Comparison of ENCODE assay signal across 8 cellular contexts in the genomic region with DNA sequence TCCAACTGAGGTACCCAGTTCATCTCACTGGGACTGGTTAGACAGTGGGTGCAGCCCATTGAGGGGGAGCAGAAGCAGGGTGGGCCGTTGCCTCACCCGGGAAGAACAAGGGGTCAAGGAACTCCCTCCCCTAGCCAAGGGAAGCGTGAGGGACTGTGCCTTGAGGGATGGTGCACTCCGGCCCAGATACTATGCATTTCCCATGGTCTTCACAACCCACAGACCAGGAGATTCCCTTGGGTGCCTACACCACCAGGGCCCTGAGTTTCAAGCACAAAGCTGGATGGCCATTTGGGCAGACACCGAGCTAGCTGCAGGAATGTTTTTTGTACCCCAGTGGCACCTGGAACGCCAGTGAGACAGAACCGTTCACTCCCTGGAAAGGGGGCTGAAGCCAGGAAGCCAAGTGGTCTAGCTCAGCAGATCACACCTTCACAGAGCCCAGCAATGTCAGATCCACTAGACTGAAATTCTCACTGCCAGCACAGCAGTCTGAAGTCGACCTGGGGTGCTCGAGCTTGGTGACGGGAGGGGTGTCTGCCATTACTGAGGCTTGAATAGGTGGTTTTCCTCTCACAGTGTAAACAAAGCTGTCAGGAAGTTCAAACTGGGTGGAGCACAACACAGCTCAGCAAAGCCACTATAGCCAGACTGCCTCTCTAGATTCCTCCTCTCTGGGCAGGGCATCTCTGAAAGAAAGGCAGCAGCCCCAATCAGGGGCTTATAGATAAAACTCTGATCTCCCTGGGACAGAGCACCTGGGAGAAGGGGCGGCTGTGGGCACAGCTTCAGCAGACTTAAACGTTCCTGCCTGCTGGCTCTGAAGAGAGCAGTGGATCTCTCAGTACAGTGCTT. TPM values are rescaled to one million over a fixed set of nuclear protein-coding genes. Genes with fewer than 3 reads are reported as not detected.
DNase-seq lines count a peak whose midpoint lies in the region; ATAC-seq and TF ChIP-seq lines count a peak whose summit lies in the region.
"Not testable (repeated sequence)": the region's sequence is repeated elsewhere in the genome, so short reads cannot be mapped to it uniquely, and the experiment has no call there.

No MANE protein-coding gene starts in this region.

- not testable (repeated sequence) for H3K4me1 ChIP-seq in mucosa of descending colon (ENCODE audit: low read depth)

- peak overlapping the region; percentile 69 to 90 (median 83) for H3K27ac Mint-ChIP-seq in CD14-positive monocyte
- H3K27ac Mint-ChIP-seq in T-helper 1 cell treated with Interleukin-12 subunit alpha and Interleukin-12 subunit beta and Interleukin-4 antibody, amounts not matched to agents 30 μg/mL and 1 μg/mL, for 36 hours, result peak overlapping the region; percentile 65
- peak overlapping the region; percentile 59 for H3K27ac Mint-ChIP-seq in activated CD8-positive, alpha-beta memory T cell treated with anti-CD3 and anti-CD28 coated beads, Interleukin-2, amount 10 ng/mL, durations not matched to agents 7 days and 5 days
- peak overlapping the region; percentile 78 to 85 for H3K27ac Mint-ChIP-seq in effector memory CD8-positive, alpha-beta T cell
- H3K27ac Mint-ChIP-seq in stimulated activated effector memory CD8-positive, alpha-beta T cell treated with anti-CD3 and anti-CD28 coated beads, Interleukin-12 subunit alpha, Interleukin-12 subunit beta, amount 100 ng/mL, for 72 hours, result peak overlapping the region; percentile 79

- TF ChIP-seq CTCF in CD14-positive monocyte (IDR thresholded peaks at IDR 0.05); mucosa of descending colon (IDR thresholded peaks at IDR 0.05): not testable (repeated sequence)

- DNase-seq in CD14-positive monocyte (ENCODE audit: low spot score); effector memory CD8-positive, alpha-beta T cell; stimulated activated effector memory CD8-positive, alpha-beta T cell treated with anti-CD3 and anti-CD28 coated beads, Interleukin-12 subunit alpha, Interleukin-12 subunit beta, amount 100 ng/mL, for 72 hours (ENCODE audit: low spot score in 2 of 2): not testable (repeated sequence)
- DNase-seq in DMS53 treated with DMSO at 0.1 percent for 48 hours (lab: John Stamatoyannopoulos, UW; ENCODE audit: unreplicated experiment), result peak; percentile 22
- DNase-seq in NCI-H2107 treated with DMSO at 0.1 percent for 48 hours (lab: John Stamatoyannopoulos, UW; ENCODE audit: unreplicated experiment), result peak; percentile 5
- DNase-seq in activated CD8-positive, alpha-beta memory T cell treated with anti-CD3 and anti-CD28 coated beads, Interleukin-2, amount 10 ng/mL, durations not matched to agents 7 days and 5 days, result peak; percentile 40
- DNase-seq in mucosa of descending colon, result peak in 2 of 3 donors; percentile 22 to 33

- H3K36me3 Mint-ChIP-seq in CD14-positive monocyte, result peaks cover 12 to 18% of the 10 kb centered on the region in 2 donors
- not testable (repeated sequence) for H3K36me3 Mint-ChIP-seq in T-helper 1 cell treated with Interleukin-12 subunit alpha and Interleukin-12 subunit beta and Interleukin-4 antibody, amounts not matched to agents 30 μg/mL and 1 μg/mL, for 36 hours (ENCODE audit: low read depth); activated CD8-positive, alpha-beta memory T cell treated with anti-CD3 and anti-CD28 coated beads, Interleukin-2, amount 10 ng/mL, durations not matched to agents 7 days and 5 days; effector memory CD8-positive, alpha-beta T cell (ENCODE audit: insufficient read depth); stimulated activated effector memory CD8-positive, alpha-beta T cell treated with anti-CD3 and anti-CD28 coated beads, Interleukin-12 subunit alpha, Interleukin-12 subunit beta, amount 100 ng/mL, for 72 hours

- H3K4me3 Mint-ChIP-seq in CD14-positive monocyte, result peak overlapping the region; percentile 38 to 83
- H3K4me3 Mint-ChIP-seq in T-helper 1 cell treated with Interleukin-12 subunit alpha and Interleukin-12 subunit beta and Interleukin-4 antibody, amounts not matched to agents 30 μg/mL and 1 μg/mL, for 36 hours, result peak overlapping the region; percentile 27
- not testable (repeated sequence) for H3K4me3 Mint-ChIP-seq in activated CD8-positive, alpha-beta memory T cell treated with anti-CD3 and anti-CD28 coated beads, Interleukin-2, amount 10 ng/mL, durations not matched to agents 7 days and 5 days; stimulated activated effector memory CD8-positive, alpha-beta T cell treated with anti-CD3 and anti-CD28 coated beads, Interleukin-12 subunit alpha, Interleukin-12 subunit beta, amount 100 ng/mL, for 72 hours
- H3K4me3 Mint-ChIP-seq in effector memory CD8-positive, alpha-beta T cell, result peak overlapping the region; percentile 51 to 61

- intact Hi-C loops in CD14-positive monocyte (cut with micrococcal nuclease); mucosa of descending colon (cut with DNase I, micrococcal nuclease): not testable (repeated sequence)

- not testable (repeated sequence) for H3K27me3 Mint-ChIP-seq in CD14-positive monocyte (ENCODE audit: low read depth in 3 of 3); activated CD8-positive, alpha-beta memory T cell treated with anti-CD3 and anti-CD28 coated beads, Interleukin-2, amount 10 ng/mL, durations not matched to agents 7 days and 5 days
- H3K27me3 Mint-ChIP-seq in T-helper 1 cell treated with Interleukin-12 subunit alpha and Interleukin-12 subunit beta and Interleukin-4 antibody, amounts not matched to agents 30 μg/mL and 1 μg/mL, for 36 hours (ENCODE audit: low read depth), result peaks cover 20% of the 10 kb centered on the region
- H3K27me3 Mint-ChIP-seq in effector memory CD8-positive, alpha-beta T cell, result peaks cover 10 to 11% of the 10 kb centered on the region in 2 donors

- not testable (repeated sequence) for H3K9me3 ChIP-seq in mucosa of descending colon

- H3K4me1 Mint-ChIP-seq in CD14-positive monocyte, result peaks cover 39% of the 10 kb centered on the region
- peaks cover 17% of the 10 kb centered on the region for H3K4me1 Mint-ChIP-seq in T-helper 1 cell treated with Interleukin-12 subunit alpha and Interleukin-12 subunit beta and Interleukin-4 antibody, amounts not matched to agents 30 μg/mL and 1 μg/mL, for 36 hours (ENCODE audit: low read depth)
- peaks cover 10% of the 10 kb centered on the region for H3K4me1 Mint-ChIP-seq in activated CD8-positive, alpha-beta memory T cell treated with anti-CD3 and anti-CD28 coated beads, Interleukin-2, amount 10 ng/mL, durations not matched to agents 7 days and 5 days
- not testable (repeated sequence) for H3K4me1 Mint-ChIP-seq in effector memory CD8-positive, alpha-beta T cell (ENCODE audit: low read depth in 2 of 2)
- H3K4me1 Mint-ChIP-seq in stimulated activated effector memory CD8-positive, alpha-beta T cell treated with anti-CD3 and anti-CD28 coated beads, Interleukin-12 subunit alpha, Interleukin-12 subunit beta, amount 100 ng/mL, for 72 hours, result peaks cover 14% of the 10 kb centered on the region

- CTCF ChIA-PET in activated CD8-positive, alpha-beta memory T cell treated with anti-CD3 and anti-CD28 coated beads, Interleukin-2, amount 10 ng/mL, durations not matched to agents 7 days and 5 days (lab: Charles Lee), result not testable (repeated sequence)

- H3K36me3 ChIP-seq in mucosa of descending colon (ENCODE audit: low read depth), result not testable (repeated sequence)

- H3K4me3 ChIP-seq in mucosa of descending colon, result not testable (repeated sequence)

- H3K9me3 Mint-ChIP-seq in CD14-positive monocyte, result peaks cover 24 to 40% (median 35%) of the 10 kb centered on the region in 7 donors
- H3K9me3 Mint-ChIP-seq in T-helper 1 cell treated with Interleukin-12 subunit alpha and Interleukin-12 subunit beta and Interleukin-4 antibody, amounts not matched to agents 30 μg/mL and 1 μg/mL, for 36 hours, result peaks cover 21% of the 10 kb centered on the region
- not testable (repeated sequence) for H3K9me3 Mint-ChIP-seq in activated CD8-positive, alpha-beta memory T cell treated with anti-CD3 and anti-CD28 coated beads, Interleukin-2, amount 10 ng/mL, durations not matched to agents 7 days and 5 days (ENCODE audit: low read depth)
- H3K9me3 Mint-ChIP-seq in effector memory CD8-positive, alpha-beta T cell, result peaks cover 5 to 23% of the 10 kb centered on the region in 2 donors
- peaks cover 21% of the 10 kb centered on the region for H3K9me3 Mint-ChIP-seq in stimulated activated effector memory CD8-positive, alpha-beta T cell treated with anti-CD3 and anti-CD28 coated beads, Interleukin-12 subunit alpha, Interleukin-12 subunit beta, amount 100 ng/mL, for 72 hours

- ATAC-seq in activated CD8-positive, alpha-beta memory T cell treated with anti-CD3 and anti-CD28 coated beads, Interleukin-2, amount 10 ng/mL, durations not matched to agents 7 days and 5 days; effector memory CD8-positive, alpha-beta T cell (replicated peaks); stimulated activated effector memory CD8-positive, alpha-beta T cell treated with anti-CD3 and anti-CD28 coated beads, Interleukin-12 subunit alpha, Interleukin-12 subunit beta, amount 100 ng/mL, for 72 hours: not testable (repeated sequence)
- ATAC-seq in mucosa of descending colon, result peak; percentile 59

RNA-seq across cellular contexts. Expression of gene ABCA9, which starts 9.9 kb away (rescaled TPM):
- under 1 TPM in 1 of 2 donors, not detected in 1; 0.02 TPM for polyA plus RNA-seq in CD14-positive monocyte
- total RNA-seq in activated CD8-positive, alpha-beta memory T cell treated with anti-CD3 and anti-CD28 coated beads, Interleukin-2, amount 10 ng/mL, durations not matched to agents 7 days and 5 days, result not detected
- 10 to 100 TPM in 1 of 3 donors, 1 to 10 TPM in 2; 2.0 to 20.0 (median 3.6) TPM for total RNA-seq in mucosa of descending colon
